Comparison of ENCODE assay signal across 8 cellular contexts in the genomic region with DNA sequence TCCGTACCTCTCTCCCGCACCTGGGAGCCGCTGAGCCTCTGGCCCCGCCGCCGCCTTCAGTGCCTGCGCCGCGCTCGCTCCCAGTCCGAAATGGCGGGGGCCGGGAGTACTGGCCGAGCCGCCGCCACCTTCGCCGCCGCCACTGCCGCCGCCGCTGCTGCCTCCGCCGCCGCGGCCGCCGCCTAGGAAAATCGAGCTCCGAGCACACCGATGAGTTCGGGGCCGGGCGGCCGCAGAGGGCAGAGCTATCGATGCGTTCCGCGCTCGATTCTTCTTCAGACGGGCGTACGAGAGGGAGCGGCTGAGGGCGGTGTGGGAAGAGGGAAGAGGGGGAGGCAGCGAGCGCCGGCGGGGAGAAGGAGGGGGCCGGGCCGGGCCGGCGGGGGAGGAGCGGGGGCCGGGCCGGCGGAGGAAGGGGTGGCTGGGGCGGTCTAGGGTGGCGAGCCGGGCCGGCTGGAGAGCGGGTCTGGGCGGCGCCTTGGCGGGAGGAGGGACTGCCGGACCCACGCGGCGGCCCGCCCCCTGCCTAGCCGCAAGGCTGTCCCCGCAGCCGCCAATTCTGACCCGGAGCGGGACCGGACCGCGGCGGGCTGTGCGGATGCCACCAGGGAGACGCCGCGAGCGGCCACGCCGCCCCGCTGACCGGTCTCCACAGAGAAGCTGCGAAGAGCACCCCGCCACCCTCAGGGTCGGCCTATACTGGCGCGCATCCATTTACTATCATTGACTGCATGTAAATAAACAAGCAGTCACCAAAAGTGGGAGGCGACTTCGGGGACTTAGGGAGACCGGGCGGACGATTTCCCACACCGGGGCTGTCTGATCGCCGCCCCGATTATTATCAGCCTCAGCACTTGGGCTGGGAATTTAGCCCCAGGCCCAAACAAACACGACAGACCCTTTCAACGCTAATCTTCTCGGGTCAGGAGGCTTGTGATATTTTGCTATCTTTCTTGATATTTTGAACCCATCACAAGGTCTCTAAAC. TPM values are rescaled to one million over a fixed set of nuclear protein-coding genes. Genes with fewer than 3 reads are reported as not detected.
DNase-seq lines count a peak whose midpoint lies in the region; ATAC-seq and TF ChIP-seq lines count a peak whose summit lies in the region.

TSS of gene KRAS (minus strand) at position 186 of the 987 bp plus-strand sequence.

- TF ChIP-seq CTCF in PC-3 (conservative IDR thresholded peaks at IDR 0.05; ENCODE audit: low read depth, low read length) (no peak), epithelial cell of proximal tubule (conservative IDR thresholded peaks at IDR 0.05; ENCODE audit: low read depth, low read length) (no peak)

- peak within 1 kb of the TSS; percentile 95 for H2AFZ ChIP-seq in PC-3 (ENCODE audit: low read length)

- TF ChIP-seq RAD21 in Ishikawa (IDR thresholded peaks at IDR 0.05; ENCODE audit: low read depth): peak; percentile 12; the same call in 1 of the 2 replicates

- intact Hi-C loops in PC-3 (cut with micrococcal nuclease): no loop called here

- H3K4me2 ChIP-seq in PC-3 (ENCODE audit: low read length): peak within 1 kb of the TSS; percentile 95

- H3K36me3 ChIP-seq in PC-3 (ENCODE audit: low read depth, low read length): no peaks in the 10 kb centered on the region

- POLR2A ChIA-PET in PC-3 (lab: Charles Lee; ENCODE audit: unreplicated experiment): interaction anchor here (0.6 kb wide), 1 partner anchor 12 kb away, joined by 4 read pairs; no protein-coding TSS in a partner anchor

- H3K9me2 ChIP-seq in PC-3 (replicated peaks; ENCODE audit: low read length): no peaks in the 10 kb centered on the region

- peaks cover 10% of the 10 kb centered on the region for H3K4me1 ChIP-seq in PC-3 (ENCODE audit: insufficient read depth, low read length)

- H3K27me3 ChIP-seq in PC-3 (ENCODE audit: low read length): no peaks in the 10 kb centered on the region

- H3K9me3 ChIP-seq in PC-3 (ENCODE audit: low read length): no peaks in the 10 kb centered on the region

- peak; percentile 77 for ATAC-seq in GM21619 (IDR thresholded peaks at IDR 0.05; ENCODE audit: unreplicated experiment)
- peak; percentile 91 for ATAC-seq in PC-3

- peak; percentile 94 for DNase-seq in DMS153 (lab: John Stamatoyannopoulos, UW)
- peak; percentile 93 for DNase-seq in PC-3
- peak; percentile 86 for DNase-seq in activated T-cell treated with anti-CD3 and anti-CD28 coated beads for 48 hours (ENCODE audit: low read depth)
- peak; percentile 61 for DNase-seq in epithelial cell of proximal tubule (ENCODE audit: low read depth)
- DNase-seq in mucosa of gallbladder (ENCODE audit: low spot score): peak; percentile 97
- peak; percentile 84 for DNase-seq in stimulated activated CD8-positive, alpha-beta memory T cell treated with anti-CD3 and anti-CD28 coated beads, Interleukin-4, amount 100 ng/mL, for 24 hours (ENCODE audit: low read depth)

- no peak within 1 kb of the TSS for H3K27ac ChIP-seq in PC-3 (ENCODE audit: low read length)

- no TSS peak for BruUV-seq in PC-3 (replicated peaks; lab: Mats Ljungman, UMichigan)

- H3K4me3 ChIP-seq in PC-3 (ENCODE audit: low read length) (peak within 1 kb of the TSS; percentile 96), epithelial cell of proximal tubule (ENCODE audit: low read depth, low read length) (peak within 1 kb of the TSS; percentile 90)

- peak; percentile 37; the same call in 1 of the 2 replicates for TF ChIP-seq EP300 in Ishikawa (IDR thresholded peaks at IDR 0.05; ENCODE audit: borderline replicate concordance)

- no peaks in the 10 kb centered on the region for H4K20me1 ChIP-seq in PC-3 (ENCODE audit: low read length)

- CTCF ChIA-PET in PC-3 (lab: Charles Lee): interaction anchor here (0.6 to 1.0 kb wide), 2 partner anchors 10 to 315 kb away, joined by 3 to 6 read pairs; no protein-coding TSS in a partner anchor

- no peaks in the 10 kb centered on the region for H3F3A ChIP-seq in PC-3 (ENCODE audit: low read length, unreplicated experiment)

- H3K9ac ChIP-seq in PC-3 (ENCODE audit: low read length): peak within 1 kb of the TSS; percentile 51

- H3K79me2 ChIP-seq in PC-3 (ENCODE audit: low read length): peaks cover 33% of the 10 kb centered on the region

TF ChIP-seq in Ishikawa, 13 proteins besides CTCF, POLR2A, EP300 and RAD21:
- TF ChIP-seq, protein P1, sequence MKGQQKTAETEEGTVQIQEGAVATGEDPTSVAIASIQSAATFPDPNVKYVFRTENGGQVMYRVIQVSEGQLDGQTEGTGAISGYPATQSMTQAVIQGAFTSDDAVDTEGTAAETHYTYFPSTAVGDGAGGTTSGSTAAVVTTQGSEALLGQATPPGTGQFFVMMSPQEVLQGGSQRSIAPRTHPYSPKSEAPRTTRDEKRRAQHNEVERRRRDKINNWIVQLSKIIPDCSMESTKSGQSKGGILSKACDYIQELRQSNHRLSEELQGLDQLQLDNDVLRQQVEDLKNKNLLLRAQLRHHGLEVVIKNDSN (IDR thresholded peaks at IDR 0.05): no peak; the same call in 1 of the 2 replicates
- TF ChIP-seq NFIC (IDR thresholded peaks at IDR 0.05): 0 out of 2 replicates have a peak, but pooled peaks have one; percentile 2
- peak; percentile 51; the same call in 1 of the 2 replicates for TF ChIP-seq TAF1 (IDR thresholded peaks at IDR 0.05; ENCODE audit: low read depth)
- TF ChIP-seq CEBPB (IDR thresholded peaks at IDR 0.05): 0 out of 2 replicates have a peak, but pooled peaks have one; percentile 21
- TF ChIP-seq CREB1 (IDR thresholded peaks at IDR 0.05; ENCODE audit: low read depth): no peak
- TF ChIP-seq TCF12 (IDR thresholded peaks at IDR 0.05; ENCODE audit: low read depth): peak; percentile 39; the same call in 1 of the 2 replicates
- peak; percentile 49; the same call in 1 of the 2 replicates for TF ChIP-seq ZBTB7A (IDR thresholded peaks at IDR 0.05; ENCODE audit: low read depth)
- TF ChIP-seq, protein P2, sequence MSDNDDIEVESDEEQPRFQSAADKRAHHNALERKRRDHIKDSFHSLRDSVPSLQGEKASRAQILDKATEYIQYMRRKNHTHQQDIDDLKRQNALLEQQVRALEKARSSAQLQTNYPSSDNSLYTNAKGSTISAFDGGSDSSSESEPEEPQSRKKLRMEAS (IDR thresholded peaks at IDR 0.05): no peak; the same call in 1 of the 2 replicates
- TF ChIP-seq EGR1 (IDR thresholded peaks at IDR 0.05): peak; percentile 82
- TF ChIP-seq TEAD4 (IDR thresholded peaks at IDR 0.05): peak; percentile 27; the same call in 1 of the 2 replicates
- peak; percentile 84 for TF ChIP-seq YY1 (IDR thresholded peaks at IDR 0.05; ENCODE audit: low read depth)
- TF ChIP-seq, protein P3, sequence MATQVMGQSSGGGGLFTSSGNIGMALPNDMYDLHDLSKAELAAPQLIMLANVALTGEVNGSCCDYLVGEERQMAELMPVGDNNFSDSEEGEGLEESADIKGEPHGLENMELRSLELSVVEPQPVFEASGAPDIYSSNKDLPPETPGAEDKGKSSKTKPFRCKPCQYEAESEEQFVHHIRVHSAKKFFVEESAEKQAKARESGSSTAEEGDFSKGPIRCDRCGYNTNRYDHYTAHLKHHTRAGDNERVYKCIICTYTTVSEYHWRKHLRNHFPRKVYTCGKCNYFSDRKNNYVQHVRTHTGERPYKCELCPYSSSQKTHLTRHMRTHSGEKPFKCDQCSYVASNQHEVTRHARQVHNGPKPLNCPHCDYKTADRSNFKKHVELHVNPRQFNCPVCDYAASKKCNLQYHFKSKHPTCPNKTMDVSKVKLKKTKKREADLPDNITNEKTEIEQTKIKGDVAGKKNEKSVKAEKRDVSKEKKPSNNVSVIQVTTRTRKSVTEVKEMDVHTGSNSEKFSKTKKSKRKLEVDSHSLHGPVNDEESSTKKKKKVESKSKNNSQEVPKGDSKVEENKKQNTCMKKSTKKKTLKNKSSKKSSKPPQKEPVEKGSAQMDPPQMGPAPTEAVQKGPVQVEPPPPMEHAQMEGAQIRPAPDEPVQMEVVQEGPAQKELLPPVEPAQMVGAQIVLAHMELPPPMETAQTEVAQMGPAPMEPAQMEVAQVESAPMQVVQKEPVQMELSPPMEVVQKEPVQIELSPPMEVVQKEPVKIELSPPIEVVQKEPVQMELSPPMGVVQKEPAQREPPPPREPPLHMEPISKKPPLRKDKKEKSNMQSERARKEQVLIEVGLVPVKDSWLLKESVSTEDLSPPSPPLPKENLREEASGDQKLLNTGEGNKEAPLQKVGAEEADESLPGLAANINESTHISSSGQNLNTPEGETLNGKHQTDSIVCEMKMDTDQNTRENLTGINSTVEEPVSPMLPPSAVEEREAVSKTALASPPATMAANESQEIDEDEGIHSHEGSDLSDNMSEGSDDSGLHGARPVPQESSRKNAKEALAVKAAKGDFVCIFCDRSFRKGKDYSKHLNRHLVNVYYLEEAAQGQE (IDR thresholded peaks at IDR 0.05; ENCODE audit: low read depth): no peak

RNA-seq across cellular contexts. Expression of gene KRAS, which starts in this region (rescaled TPM):
- 5.8 and 6.2 TPM in 2 replicates for total RNA-seq in PC-3 (2014; rRNA removed)
- total RNA-seq in epithelial cell of proximal tubule: 12.9 and 15.3 TPM in 2 replicates
- 31.6 TPM for total RNA-seq in mucosa of gallbladder
